Comparison of ENCODE assay signal across 11 cellular contexts in genomic region chr5:111685969-111686368, GRCh38.
DNase-seq lines count a peak whose midpoint lies in the region; ATAC-seq, FAIRE-seq and TF ChIP-seq lines count a peak whose summit lies in the region.
"Had no signal": no experiment of that assay in that cellular context is flagged by ENCODE, and none has a peak within 500 bp of the region (broad histone marks: within the 10 kb centered on the region; RNA-seq: fewer than 3 reads in every experiment).

No MANE protein-coding gene starts in this region.

- in situ Hi-C loops in astrocyte of the cerebellum (cut with HindIII; ENCODE audit: low sequenced_read_pairs), result no loop called here

- H3K4me3 ChIP-seq in astrocyte of the cerebellum (ENCODE audit: low read depth, low read length), result no peak overlapping the region
- H3K4me3 ChIP-seq: heart left ventricle, prostate gland had no signal

- H3K9me3 Mint-ChIP-seq in activated CD8-positive, alpha-beta T cell treated with anti-CD3 and anti-CD28 coated beads for 36 hours, result no peaks in the 10 kb centered on the region
- H3K9me3 Mint-ChIP-seq in activated CD8-positive, alpha-beta T cell treated with anti-CD3 and anti-CD28 coated beads, Interleukin-2, amount 10 ng/mL, durations not matched to agents 7 days and 5 days (ENCODE audit: insufficient read depth), result no peaks in the 10 kb centered on the region
- no peaks in the 10 kb centered on the region for H3K9me3 Mint-ChIP-seq in stimulated activated naive B cell treated with anti-CD40 and anti-IgM and Interleukin-4, amounts not matched to agents 10 μg/mL and 1 μg/mL and 100 μg/mL, for 72 hours
- H3K9me3 Mint-ChIP-seq: activated B cell treated with CpG ODN at 0.5 μM for 24 hours had no signal

- peak; percentile 29 for TF ChIP-seq CTCF in activated CD8-positive, alpha-beta T cell treated with anti-CD3 and anti-CD28 coated beads for 36 hours (IDR thresholded peaks at IDR 0.05)
- TF ChIP-seq CTCF in astrocyte of the cerebellum (IDR thresholded peaks at IDR 0.05; ENCODE audit: low read depth, low read length, missing control alignments), result peak; percentile 9

- no peak for DNase-seq in activated CD8-positive, alpha-beta T cell treated with anti-CD3 and anti-CD28 coated beads for 36 hours
- no peak for DNase-seq in activated CD8-positive, alpha-beta T cell treated with anti-CD3 and anti-CD28 coated beads, Interleukin-2, amount 10 ng/mL, durations not matched to agents 7 days and 5 days
- DNase-seq in HT1080 (ENCODE audit: low read depth) (peak; percentile 21), astrocyte of the cerebellum (ENCODE audit: low read depth) (no peak), urothelium cell line (ENCODE audit: low spot score) (peak; percentile 32), activated gamma-delta T cell (lab: John Stamatoyannopoulos, UW) (no peak), NCI-H1436 (lab: John Stamatoyannopoulos, UW) (no peak)
- DNase-seq in stimulated activated naive B cell treated with anti-CD40 and anti-IgM and Interleukin-4, amounts not matched to agents 10 μg/mL and 1 μg/mL and 100 μg/mL, for 72 hours, result no peak
- DNase-seq: activated B cell treated with CpG ODN at 0.5 μM for 24 hours, heart left ventricle had no signal

- CTCF ChIA-PET in activated CD8-positive, alpha-beta T cell treated with anti-CD3 and anti-CD28 coated beads for 36 hours (lab: Charles Lee), result interaction anchor here (1.0 to 1.7 kb wide), 3 partner anchors 55 to 460 kb away, joined by 3 to 9 read pairs (median 4); no protein-coding TSS in a partner anchor
- CTCF ChIA-PET in activated CD8-positive, alpha-beta T cell treated with anti-CD3 and anti-CD28 coated beads, Interleukin-2, amount 10 ng/mL, durations not matched to agents 7 days and 5 days (lab: Charles Lee), result interaction anchor here (1.0 to 1.7 kb wide), 4 partner anchors 18 to 313 kb away, joined by 3 to 6 read pairs (median 4); no protein-coding TSS in a partner anchor

- FAIRE-seq in urothelium cell line (lab: Jason Lieb, UNC), result no peak

- no peaks in the 10 kb centered on the region for H3K4me1 Mint-ChIP-seq in activated CD8-positive, alpha-beta T cell treated with anti-CD3 and anti-CD28 coated beads for 36 hours (ENCODE audit: low read depth)
- H3K4me1 Mint-ChIP-seq in activated CD8-positive, alpha-beta T cell treated with anti-CD3 and anti-CD28 coated beads, Interleukin-2, amount 10 ng/mL, durations not matched to agents 7 days and 5 days (ENCODE audit: low read depth), result no peaks in the 10 kb centered on the region
- no peaks in the 10 kb centered on the region for H3K4me1 Mint-ChIP-seq in stimulated activated naive B cell treated with anti-CD40 and anti-IgM and Interleukin-4, amounts not matched to agents 10 μg/mL and 1 μg/mL and 100 μg/mL, for 72 hours
- H3K4me1 Mint-ChIP-seq: activated B cell treated with CpG ODN at 0.5 μM for 24 hours had no signal

- intact Hi-C loops in activated CD8-positive, alpha-beta T cell treated with anti-CD3 and anti-CD28 coated beads for 36 hours (cut with micrococcal nuclease), result loop anchor here (5.0 kb wide), 1 partner anchor 461 kb away; no protein-coding TSS in a partner anchor

- ATAC-seq in activated CD8-positive, alpha-beta T cell treated with anti-CD3 and anti-CD28 coated beads for 36 hours, result no peak
- no peak for ATAC-seq in activated CD8-positive, alpha-beta T cell treated with anti-CD3 and anti-CD28 coated beads, Interleukin-2, amount 10 ng/mL, durations not matched to agents 7 days and 5 days
- no peak for ATAC-seq in stimulated activated naive B cell treated with anti-CD40 and anti-IgM and Interleukin-4, amounts not matched to agents 10 μg/mL and 1 μg/mL and 100 μg/mL, for 72 hours (replicated peaks)

- H3K4me3 Mint-ChIP-seq in activated CD8-positive, alpha-beta T cell treated with anti-CD3 and anti-CD28 coated beads for 36 hours, result no peak overlapping the region
- H3K4me3 Mint-ChIP-seq in activated CD8-positive, alpha-beta T cell treated with anti-CD3 and anti-CD28 coated beads, Interleukin-2, amount 10 ng/mL, durations not matched to agents 7 days and 5 days, result no peak overlapping the region
- no peak overlapping the region for H3K4me3 Mint-ChIP-seq in stimulated activated naive B cell treated with anti-CD40 and anti-IgM and Interleukin-4, amounts not matched to agents 10 μg/mL and 1 μg/mL and 100 μg/mL, for 72 hours
- H3K4me3 Mint-ChIP-seq: activated B cell treated with CpG ODN at 0.5 μM for 24 hours had no signal

- no peak overlapping the region for H3K27ac Mint-ChIP-seq in activated CD8-positive, alpha-beta T cell treated with anti-CD3 and anti-CD28 coated beads for 36 hours
- no peak overlapping the region for H3K27ac Mint-ChIP-seq in activated CD8-positive, alpha-beta T cell treated with anti-CD3 and anti-CD28 coated beads, Interleukin-2, amount 10 ng/mL, durations not matched to agents 7 days and 5 days
- H3K27ac Mint-ChIP-seq in stimulated activated naive B cell treated with anti-CD40 and anti-IgM and Interleukin-4, amounts not matched to agents 10 μg/mL and 1 μg/mL and 100 μg/mL, for 72 hours, result no peak overlapping the region
- H3K27ac Mint-ChIP-seq: activated B cell treated with CpG ODN at 0.5 μM for 24 hours had no signal

- no peaks in the 10 kb centered on the region for H3K36me3 Mint-ChIP-seq in activated CD8-positive, alpha-beta T cell treated with anti-CD3 and anti-CD28 coated beads for 36 hours (ENCODE audit: low read depth)
- no peaks in the 10 kb centered on the region for H3K36me3 Mint-ChIP-seq in activated CD8-positive, alpha-beta T cell treated with anti-CD3 and anti-CD28 coated beads, Interleukin-2, amount 10 ng/mL, durations not matched to agents 7 days and 5 days (ENCODE audit: low read depth)
- H3K36me3 Mint-ChIP-seq in stimulated activated naive B cell treated with anti-CD40 and anti-IgM and Interleukin-4, amounts not matched to agents 10 μg/mL and 1 μg/mL and 100 μg/mL, for 72 hours, result no peaks in the 10 kb centered on the region

- H3K27me3 Mint-ChIP-seq in activated CD8-positive, alpha-beta T cell treated with anti-CD3 and anti-CD28 coated beads for 36 hours, result no peaks in the 10 kb centered on the region
- H3K27me3 Mint-ChIP-seq in activated CD8-positive, alpha-beta T cell treated with anti-CD3 and anti-CD28 coated beads, Interleukin-2, amount 10 ng/mL, durations not matched to agents 7 days and 5 days (ENCODE audit: low read depth), result peaks cover 2% of the 10 kb centered on the region
- H3K27me3 Mint-ChIP-seq in stimulated activated naive B cell treated with anti-CD40 and anti-IgM and Interleukin-4, amounts not matched to agents 10 μg/mL and 1 μg/mL and 100 μg/mL, for 72 hours, result no peaks in the 10 kb centered on the region
- H3K27me3 Mint-ChIP-seq: activated B cell treated with CpG ODN at 0.5 μM for 24 hours had no signal

- POLR2A ChIA-PET in activated CD8-positive, alpha-beta T cell treated with anti-CD3 and anti-CD28 coated beads for 36 hours (lab: Charles Lee), result interaction anchor here (0.6 kb wide), 1 partner anchor 30 kb away, joined by 3 read pairs; no protein-coding TSS in a partner anchor
- POLR2A ChIA-PET in activated CD8-positive, alpha-beta T cell treated with anti-CD3 and anti-CD28 coated beads, Interleukin-2, amount 10 ng/mL, durations not matched to agents 7 days and 5 days (lab: Charles Lee), result no interaction called here

Comparison
In these comparisons a context has a peak if more than half of its experiments do, and no peak if none do; other contexts are left out.
1. DNase-seq: peak in HT1080 (single experiment) and urothelium cell line (single experiment); none in activated CD8-positive, alpha-beta T cell treated with anti-CD3 and anti-CD28 coated beads for 36 hours (single experiment), activated CD8-positive, alpha-beta T cell treated with anti-CD3 and anti-CD28 coated beads, Interleukin-2, amount 10 ng/mL, durations not matched to agents 7 days and 5 days (single experiment), astrocyte of the cerebellum (single experiment), stimulated activated naive B cell treated with anti-CD40 and anti-IgM and Interleukin-4, amounts not matched to agents 10 μg/mL and 1 μg/mL and 100 μg/mL, for 72 hours (single experiment), activated gamma-delta T cell (single experiment) and NCI-H1436 (single experiment).